Comparison of ENCODE assay signal across 1 cellular context in the genomic region with DNA sequence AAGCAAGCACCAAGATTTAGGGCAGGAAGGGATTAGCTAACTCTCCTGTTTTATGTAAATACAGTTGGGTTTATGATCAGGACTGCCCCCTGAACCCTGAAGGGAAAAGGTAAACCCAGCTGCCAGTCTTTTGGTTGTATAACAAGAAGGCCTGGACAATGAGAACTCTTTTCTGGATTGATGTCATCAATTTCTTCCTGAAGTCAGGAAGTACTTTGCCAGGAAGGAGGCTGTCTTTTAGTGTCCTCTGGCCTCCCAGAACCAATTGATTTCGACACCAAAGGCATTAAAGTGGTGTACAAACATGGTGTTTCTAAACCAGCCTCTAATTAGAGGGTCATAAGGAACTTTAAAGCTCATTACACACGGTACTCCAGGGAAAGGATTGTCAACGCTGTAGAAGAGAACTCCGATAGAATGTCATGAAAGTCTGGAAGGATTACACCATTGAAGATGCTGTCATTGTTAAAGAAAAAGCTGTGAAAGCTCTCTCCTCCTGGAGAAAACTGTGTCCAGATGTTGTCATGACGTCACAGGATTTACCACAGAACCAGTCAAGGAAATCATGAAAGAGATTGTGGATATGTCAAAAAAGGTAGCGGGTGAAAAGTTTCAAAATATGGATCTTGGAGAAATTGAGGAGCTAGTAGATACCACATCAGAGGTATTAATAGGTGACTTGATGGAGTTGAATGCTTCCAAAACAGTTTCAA.
TF ChIP-seq lines count a peak whose summit lies in the region.

No MANE protein-coding gene starts in this region.

TF ChIP-seq in HepG2, 621 proteins besides CTCF, POLR2A, EP300 and RAD21 (continued from another document and continues in another):
- TF ChIP-seq, protein P1, sequence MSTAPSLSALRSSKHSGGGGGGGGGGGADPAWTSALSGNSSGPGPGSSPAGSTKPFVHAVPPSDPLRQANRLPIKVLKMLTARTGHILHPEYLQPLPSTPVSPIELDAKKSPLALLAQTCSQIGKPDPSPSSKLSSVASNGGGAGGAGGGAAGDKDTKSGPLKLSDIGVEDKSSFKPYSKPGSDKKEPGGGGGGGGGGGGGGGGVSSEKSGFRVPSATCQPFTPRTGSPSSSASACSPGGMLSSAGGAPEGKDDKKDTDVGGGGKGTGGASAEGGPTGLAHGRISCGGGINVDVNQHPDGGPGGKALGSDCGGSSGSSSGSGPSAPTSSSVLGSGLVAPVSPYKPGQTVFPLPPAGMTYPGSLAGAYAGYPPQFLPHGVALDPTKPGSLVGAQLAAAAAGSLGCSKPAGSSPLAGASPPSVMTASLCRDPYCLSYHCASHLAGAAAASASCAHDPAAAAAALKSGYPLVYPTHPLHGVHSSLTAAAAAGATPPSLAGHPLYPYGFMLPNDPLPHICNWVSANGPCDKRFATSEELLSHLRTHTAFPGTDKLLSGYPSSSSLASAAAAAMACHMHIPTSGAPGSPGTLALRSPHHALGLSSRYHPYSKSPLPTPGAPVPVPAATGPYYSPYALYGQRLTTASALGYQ (CRISPR knock-in tag; IDR thresholded peaks at IDR 0.05), result peak; percentile 72; the same call in 1 of the 2 replicates
- TF ChIP-seq ZUFSP (CRISPR knock-in tag; IDR thresholded peaks at IDR 0.05; ENCODE audit: borderline replicate concordance) (no peak), ZNF703 (CRISPR knock-in tag; IDR thresholded peaks at IDR 0.05; ENCODE audit: borderline replicate concordance) (no peak), SP5 (CRISPR knock-in tag; IDR thresholded peaks at IDR 0.05; ENCODE audit: borderline replicate concordance, low read depth) (peak; percentile 79; the same call in 1 of the 2 replicates), ZFP36L2 (CRISPR knock-in tag; IDR thresholded peaks at IDR 0.05) (0 out of 2 replicates have a peak, but pooled peaks have one; percentile 45), ZNF331 (CRISPR knock-in tag; IDR thresholded peaks at IDR 0.05) (peak; percentile 34; the same call in 1 of the 2 replicates), XBP1 (CRISPR knock-in tag; IDR thresholded peaks at IDR 0.05) (no peak), PHF21A (CRISPR knock-in tag; IDR thresholded peaks at IDR 0.05) (0 out of 2 replicates have a peak, but pooled peaks have one; percentile 58), GZF1 (CRISPR knock-in tag; IDR thresholded peaks at IDR 0.05) (no peak), GFI1 (CRISPR knock-in tag; IDR thresholded peaks at IDR 0.05; ENCODE audit: borderline replicate concordance) (peak; percentile 38; the same call in 1 of the 2 replicates), ETV5 (CRISPR knock-in tag; IDR thresholded peaks at IDR 0.05; ENCODE audit: borderline replicate concordance) (peak; percentile 93), CEBPZ (IDR thresholded peaks at IDR 0.05; ENCODE audit: low read length) (no peak), KIAA2018 (CRISPR knock-in tag; IDR thresholded peaks at IDR 0.05; ENCODE audit: borderline replicate concordance) (no peak), SP140L (CRISPR knock-in tag; IDR thresholded peaks at IDR 0.05; ENCODE audit: borderline replicate concordance) (no peak), PRDM15 (CRISPR knock-in tag; IDR thresholded peaks at IDR 0.05) (no peak)
- TF ChIP-seq, protein P2, sequence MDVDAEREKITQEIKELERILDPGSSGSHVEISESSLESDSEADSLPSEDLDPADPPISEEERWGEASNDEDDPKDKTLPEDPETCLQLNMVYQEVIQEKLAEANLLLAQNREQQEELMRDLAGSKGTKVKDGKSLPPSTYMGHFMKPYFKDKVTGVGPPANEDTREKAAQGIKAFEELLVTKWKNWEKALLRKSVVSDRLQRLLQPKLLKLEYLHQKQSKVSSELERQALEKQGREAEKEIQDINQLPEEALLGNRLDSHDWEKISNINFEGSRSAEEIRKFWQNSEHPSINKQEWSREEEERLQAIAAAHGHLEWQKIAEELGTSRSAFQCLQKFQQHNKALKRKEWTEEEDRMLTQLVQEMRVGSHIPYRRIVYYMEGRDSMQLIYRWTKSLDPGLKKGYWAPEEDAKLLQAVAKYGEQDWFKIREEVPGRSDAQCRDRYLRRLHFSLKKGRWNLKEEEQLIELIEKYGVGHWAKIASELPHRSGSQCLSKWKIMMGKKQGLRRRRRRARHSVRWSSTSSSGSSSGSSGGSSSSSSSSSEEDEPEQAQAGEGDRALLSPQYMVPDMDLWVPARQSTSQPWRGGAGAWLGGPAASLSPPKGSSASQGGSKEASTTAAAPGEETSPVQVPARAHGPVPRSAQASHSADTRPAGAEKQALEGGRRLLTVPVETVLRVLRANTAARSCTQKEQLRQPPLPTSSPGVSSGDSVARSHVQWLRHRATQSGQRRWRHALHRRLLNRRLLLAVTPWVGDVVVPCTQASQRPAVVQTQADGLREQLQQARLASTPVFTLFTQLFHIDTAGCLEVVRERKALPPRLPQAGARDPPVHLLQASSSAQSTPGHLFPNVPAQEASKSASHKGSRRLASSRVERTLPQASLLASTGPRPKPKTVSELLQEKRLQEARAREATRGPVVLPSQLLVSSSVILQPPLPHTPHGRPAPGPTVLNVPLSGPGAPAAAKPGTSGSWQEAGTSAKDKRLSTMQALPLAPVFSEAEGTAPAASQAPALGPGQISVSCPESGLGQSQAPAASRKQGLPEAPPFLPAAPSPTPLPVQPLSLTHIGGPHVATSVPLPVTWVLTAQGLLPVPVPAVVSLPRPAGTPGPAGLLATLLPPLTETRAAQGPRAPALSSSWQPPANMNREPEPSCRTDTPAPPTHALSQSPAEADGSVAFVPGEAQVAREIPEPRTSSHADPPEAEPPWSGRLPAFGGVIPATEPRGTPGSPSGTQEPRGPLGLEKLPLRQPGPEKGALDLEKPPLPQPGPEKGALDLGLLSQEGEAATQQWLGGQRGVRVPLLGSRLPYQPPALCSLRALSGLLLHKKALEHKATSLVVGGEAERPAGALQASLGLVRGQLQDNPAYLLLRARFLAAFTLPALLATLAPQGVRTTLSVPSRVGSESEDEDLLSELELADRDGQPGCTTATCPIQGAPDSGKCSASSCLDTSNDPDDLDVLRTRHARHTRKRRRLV (CRISPR knock-in tag; IDR thresholded peaks at IDR 0.05), result no peak
- TF ChIP-seq, protein P3, sequence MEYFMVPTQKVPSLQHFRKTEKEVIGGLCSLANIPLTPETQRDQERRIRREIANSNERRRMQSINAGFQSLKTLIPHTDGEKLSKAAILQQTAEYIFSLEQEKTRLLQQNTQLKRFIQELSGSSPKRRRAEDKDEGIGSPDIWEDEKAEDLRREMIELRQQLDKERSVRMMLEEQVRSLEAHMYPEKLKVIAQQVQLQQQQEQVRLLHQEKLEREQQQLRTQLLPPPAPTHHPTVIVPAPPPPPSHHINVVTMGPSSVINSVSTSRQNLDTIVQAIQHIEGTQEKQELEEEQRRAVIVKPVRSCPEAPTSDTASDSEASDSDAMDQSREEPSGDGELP (IDR thresholded peaks at IDR 0.05; ENCODE audit: borderline replicate concordance, low read depth), result peak; percentile 96
